14 cellular contexts compared by ENCODE assay signal in the genomic region with DNA sequence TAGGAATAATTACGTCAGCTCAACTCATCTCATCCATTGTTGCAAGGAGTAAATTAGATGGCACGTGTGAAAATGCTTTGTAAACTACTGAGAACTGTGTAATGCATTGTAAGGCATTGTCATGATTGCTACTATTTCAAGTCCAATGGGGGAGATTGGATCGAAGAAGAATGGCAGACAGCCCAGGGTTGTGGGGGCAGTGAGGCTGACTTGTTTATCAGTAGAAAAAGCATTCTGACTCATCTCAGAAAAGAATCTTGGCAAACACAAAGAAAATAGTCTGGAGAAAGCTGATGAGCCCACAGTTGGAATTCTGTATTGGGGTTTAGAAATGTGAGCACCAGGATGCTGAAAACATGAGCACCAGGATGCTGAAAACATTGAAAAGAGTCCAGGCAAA. TPM values are rescaled to one million over a fixed set of nuclear protein-coding genes. Genes with fewer than 3 reads are reported as not detected.
A peak's percentile ranks its signal among the peaks of the same experiment; 100 is the strongest.
DNase-seq lines count a peak whose midpoint lies in the region; ATAC-seq and TF ChIP-seq lines count a peak whose summit lies in the region.
"Had no signal": no experiment of that assay in that cellular context is flagged by ENCODE, and none has a peak within 500 bp of the region (broad histone marks: within the 10 kb centered on the region; RNA-seq: fewer than 3 reads in every experiment).

No MANE protein-coding gene starts in this region.

- CTCF ChIA-PET in HEK293T (lab: Yijun Ruan, JAX): no interaction called here

- no peaks in the 10 kb centered on the region for H3K4me1 Mint-ChIP-seq in activated T-cell treated with anti-CD3 and anti-CD28 coated beads, Interleukin-2, amount 50 U/mL, for 72 hours (ENCODE audit: low read depth)

- peaks cover 5% of the 10 kb centered on the region for H3K27me3 Mint-ChIP-seq in activated T-cell treated with anti-CD3 and anti-CD28 coated beads, Interleukin-2, amount 50 U/mL, for 72 hours (ENCODE audit: low read depth)

- no peak overlapping the region for H3K4me3 ChIP-seq in foreskin fibroblast (ENCODE audit: low read depth in 1 of 2, low read length in 2 of 2)
- no peak overlapping the region for H3K4me3 ChIP-seq in upper lobe of right lung
- H3K4me3 ChIP-seq: breast epithelium, esophagus muscularis mucosa had no signal

- ATAC-seq in SK-N-SH treated with all-trans-retinoic acid at 6 μM for 48 hours (peak; percentile 88), upper lobe of right lung (no peak)
- ATAC-seq in activated T-cell treated with anti-CD3 and anti-CD28 coated beads, Interleukin-2, amount 50 U/mL, for 72 hours (replicated peaks in 1 of 2): no peak
- ATAC-seq: left colon had no signal

- peak; percentile 95 for DNase-seq in EH (ENCODE audit: low read depth)
- DNase-seq in foreskin fibroblast: peak; percentile 81 to 88
- DNase-seq in renal cortical epithelial cell (ENCODE audit: low read depth): peak; percentile 59
- no peak for DNase-seq in activated T-cell treated with anti-CD3 and anti-CD28 coated beads, Interleukin-2, amount 50 U/mL, for 72 hours
- no peak for DNase-seq in NCI-H82 treated with DMSO at 0.1 percent for 48 hours (lab: John Stamatoyannopoulos, UW; ENCODE audit: unreplicated experiment)
- no peak for DNase-seq in upper lobe of right lung
- DNase-seq in HEK293T (ENCODE audit: extremely low spot score): no peak
- DNase-seq: activated CD8-positive, alpha-beta memory T cell treated with anti-CD3 and anti-CD28 coated beads, Interleukin-2, amount 50 U/mL, for 48 hours; CD4-positive, CD25-positive, alpha-beta regulatory T cell; NCI-H1417 had no signal

- intact Hi-C loops in upper lobe of right lung (cut with DNase I): no loop called here

- no peaks in the 10 kb centered on the region for H3K4me1 ChIP-seq in upper lobe of right lung
- H3K4me1 ChIP-seq: breast epithelium had no signal

- H3K27ac ChIP-seq in upper lobe of right lung: no peak overlapping the region
- H3K27ac ChIP-seq: breast epithelium, esophagus muscularis mucosa had no signal

- H3K4me3 Mint-ChIP-seq in activated T-cell treated with anti-CD3 and anti-CD28 coated beads, Interleukin-2, amount 50 U/mL, for 72 hours: no peak overlapping the region
- H3K4me3 Mint-ChIP-seq: CD4-positive, CD25-positive, alpha-beta regulatory T cell had no signal

- H3K9me3 Mint-ChIP-seq in activated T-cell treated with anti-CD3 and anti-CD28 coated beads, Interleukin-2, amount 50 U/mL, for 72 hours: no peaks in the 10 kb centered on the region

- H3K27ac Mint-ChIP-seq in activated T-cell treated with anti-CD3 and anti-CD28 coated beads, Interleukin-2, amount 50 U/mL, for 72 hours: no peak overlapping the region
- H3K27ac Mint-ChIP-seq: CD4-positive, CD25-positive, alpha-beta regulatory T cell had no signal

- H3K9me3 ChIP-seq in upper lobe of right lung: no peaks in the 10 kb centered on the region
- H3K9me3 ChIP-seq: breast epithelium, esophagus muscularis mucosa had no signal

- no peaks in the 10 kb centered on the region for H3K36me3 ChIP-seq in upper lobe of right lung
- H3K36me3 ChIP-seq: breast epithelium, esophagus muscularis mucosa had no signal

- no peaks in the 10 kb centered on the region for H3K36me3 Mint-ChIP-seq in activated T-cell treated with anti-CD3 and anti-CD28 coated beads, Interleukin-2, amount 50 U/mL, for 72 hours (ENCODE audit: insufficient read depth in 2 of 2)
- H3K36me3 Mint-ChIP-seq: CD4-positive, CD25-positive, alpha-beta regulatory T cell had no signal

- no peaks in the 10 kb centered on the region for H3K27me3 ChIP-seq in upper lobe of right lung
- H3K27me3 ChIP-seq: breast epithelium, esophagus muscularis mucosa had no signal

- POLR2A ChIA-PET in HEK293T (lab: Yijun Ruan, JAX): no interaction called here

- TF ChIP-seq CTCF in foreskin fibroblast (IDR thresholded peaks at IDR 0.05; ENCODE audit: low read depth, low read length): no peak
- no peak for TF ChIP-seq CTCF in upper lobe of right lung (IDR thresholded peaks at IDR 0.05)

TF ChIP-seq in SK-N-SH treated with all-trans-retinoic acid at 6 μM for 48 hours, 23 proteins besides CTCF, POLR2A, EP300 and RAD21 (continues in another document):
- no peak for TF ChIP-seq ZNF70 (CRISPR knock-in tag; IDR thresholded peaks at IDR 0.05)
- TF ChIP-seq, protein P1, sequence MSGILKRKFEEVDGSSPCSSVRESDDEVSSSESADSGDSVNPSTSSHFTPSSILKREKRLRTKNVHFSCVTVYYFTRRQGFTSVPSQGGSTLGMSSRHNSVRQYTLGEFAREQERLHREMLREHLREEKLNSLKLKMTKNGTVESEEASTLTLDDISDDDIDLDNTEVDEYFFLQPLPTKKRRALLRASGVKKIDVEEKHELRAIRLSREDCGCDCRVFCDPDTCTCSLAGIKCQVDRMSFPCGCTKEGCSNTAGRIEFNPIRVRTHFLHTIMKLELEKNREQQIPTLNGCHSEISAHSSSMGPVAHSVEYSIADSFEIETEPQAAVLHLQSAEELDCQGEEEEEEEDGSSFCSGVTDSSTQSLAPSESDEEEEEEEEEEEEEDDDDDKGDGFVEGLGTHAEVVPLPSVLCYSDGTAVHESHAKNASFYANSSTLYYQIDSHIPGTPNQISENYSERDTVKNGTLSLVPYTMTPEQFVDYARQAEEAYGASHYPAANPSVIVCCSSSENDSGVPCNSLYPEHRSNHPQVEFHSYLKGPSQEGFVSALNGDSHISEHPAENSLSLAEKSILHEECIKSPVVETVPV (CRISPR knock-in tag; IDR thresholded peaks at IDR 0.05): no peak
- no peak for TF ChIP-seq RARB (CRISPR knock-in tag; IDR thresholded peaks at IDR 0.05)
- no peak for TF ChIP-seq OSR1 (CRISPR knock-in tag; IDR thresholded peaks at IDR 0.05)
- no peak for TF ChIP-seq ZFP3 (CRISPR knock-in tag; IDR thresholded peaks at IDR 0.05)
- TF ChIP-seq GLIS3 (CRISPR knock-in tag; IDR thresholded peaks at IDR 0.05): no peak
- no peak for TF ChIP-seq ZNF565 (CRISPR knock-in tag; conservative IDR thresholded peaks at IDR 0.05; ENCODE audit: low read depth)
- TF ChIP-seq, protein P2, sequence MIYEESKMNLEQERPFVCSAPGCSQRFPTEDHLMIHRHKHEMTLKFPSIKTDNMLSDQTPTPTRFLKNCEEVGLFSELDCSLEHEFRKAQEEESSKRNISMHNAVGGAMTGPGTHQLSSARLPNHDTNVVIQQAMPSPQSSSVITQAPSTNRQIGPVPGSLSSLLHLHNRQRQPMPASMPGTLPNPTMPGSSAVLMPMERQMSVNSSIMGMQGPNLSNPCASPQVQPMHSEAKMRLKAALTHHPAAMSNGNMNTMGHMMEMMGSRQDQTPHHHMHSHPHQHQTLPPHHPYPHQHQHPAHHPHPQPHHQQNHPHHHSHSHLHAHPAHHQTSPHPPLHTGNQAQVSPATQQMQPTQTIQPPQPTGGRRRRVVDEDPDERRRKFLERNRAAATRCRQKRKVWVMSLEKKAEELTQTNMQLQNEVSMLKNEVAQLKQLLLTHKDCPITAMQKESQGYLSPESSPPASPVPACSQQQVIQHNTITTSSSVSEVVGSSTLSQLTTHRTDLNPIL (CRISPR knock-in tag; IDR thresholded peaks at IDR 0.05; ENCODE audit: low read depth): no peak

TF ChIP-seq in HEK293T, 16 proteins besides CTCF, POLR2A, EP300 and RAD21:
- TF ChIP-seq SP1 (IDR thresholded peaks at IDR 0.05) (no peak), ZNF384 (IDR thresholded peaks at IDR 0.05) (no peak), LEF1 (IDR thresholded peaks at IDR 0.05; ENCODE audit: borderline replicate concordance) (no peak), ARNT (IDR thresholded peaks at IDR 0.05) (no peak), HDGF (IDR thresholded peaks at IDR 0.05; ENCODE audit: borderline replicate concordance) (no peak), L3MBTL2 (conservative IDR thresholded peaks at IDR 0.05) (no peak), BHLHE40 (IDR thresholded peaks at IDR 0.05; ENCODE audit: borderline replicate concordance) (no peak), FOXM1 (IDR thresholded peaks at IDR 0.05; ENCODE audit: borderline replicate concordance) (no peak), FOXK2 (IDR thresholded peaks at IDR 0.05) (no peak)

RNA-seq across cellular contexts. Expression of a gene that starts 28.0 kb away (rescaled TPM):
- total RNA-seq in renal cortical epithelial cell (42.0 and 88.9 TPM in 2 replicates), upper lobe of right lung (105 TPM)
- total RNA-seq in activated T-cell treated with anti-CD3 and anti-CD28 coated beads, Interleukin-2, amount 50 U/mL, for 72 hours: 10 to 100 TPM; 55.9 to 61.6 TPM

Comparison
In these comparisons a context has a peak if more than half of its experiments do, and no peak if none do; other contexts are left out.
1. DNase-seq: peak in EH (single experiment), foreskin fibroblast (2 of 2) and renal cortical epithelial cell (single experiment); none in activated T-cell treated with anti-CD3 and anti-CD28 coated beads, Interleukin-2, amount 50 U/mL, for 72 hours (0 of 2), NCI-H82 treated with DMSO at 0.1 percent for 48 hours (single experiment), upper lobe of right lung (single experiment) and HEK293T (single experiment).